8 cellular contexts compared by ENCODE assay signal in the genomic region with DNA sequence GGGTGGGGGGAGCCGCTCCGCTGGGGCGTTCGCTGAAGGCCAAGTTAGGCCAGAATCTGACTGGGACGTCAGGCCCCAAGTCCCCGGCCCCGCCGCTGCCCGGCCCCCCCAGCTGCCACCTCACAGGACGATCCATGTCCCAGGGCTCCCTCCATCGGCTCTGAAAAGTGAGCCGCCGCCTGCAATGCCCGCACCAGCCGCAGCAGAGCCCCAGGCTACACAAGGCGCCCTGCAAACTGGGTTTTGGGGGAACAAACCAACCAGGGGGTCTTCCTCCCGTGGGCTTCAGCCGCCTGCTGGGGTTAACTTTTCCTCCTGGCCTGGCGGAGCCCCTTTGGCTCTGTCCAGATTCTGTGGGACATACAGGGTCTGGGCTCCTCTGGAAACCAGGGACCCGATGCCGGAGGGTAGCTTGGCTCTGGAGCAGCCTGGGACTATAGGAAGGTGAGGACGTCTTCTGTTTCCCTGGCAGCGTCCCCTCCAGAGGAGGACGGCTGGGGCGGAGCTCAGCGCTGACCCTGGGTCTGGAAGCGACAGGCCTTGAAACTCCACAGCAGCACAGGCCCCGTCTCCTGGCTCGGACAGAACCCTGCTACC. TPM values are rescaled to one million over a fixed set of nuclear protein-coding genes. Genes with fewer than 3 reads are reported as not detected.
A peak's percentile ranks its signal among the peaks of the same experiment; 100 is the strongest.
DNase-seq lines count a peak whose midpoint lies in the region; ATAC-seq and TF ChIP-seq lines count a peak whose summit lies in the region.

No MANE protein-coding gene starts in this region.

- H3K27ac Mint-ChIP-seq in chondrocyte (ENCODE audit: unreplicated experiment) = peak overlapping the region; percentile 87

- H3K27ac ChIP-seq in SJCRH30 (no peak overlapping the region), left lung (peak overlapping the region in 1 of 2 donors; percentile 28), stomach smooth muscle (ENCODE audit: low read length) (peak overlapping the region; percentile 78)

- peak; percentile 30 for DNase-seq in stimulated activated CD4-positive, alpha-beta T cell treated with anti-CD3 and anti-CD28 coated beads, Interleukin-4, amount 100 ng/mL, for 1 hour
- DNase-seq in stimulated activated CD4-positive, alpha-beta T cell treated with anti-CD3 and anti-CD28 coated beads, Interleukin-12 subunit alpha, Interleukin-12 subunit beta, amount 100 ng/mL, for 4 hours = no peak
- peak; percentile 48 to 51 for DNase-seq in SJCRH30
- DNase-seq in chondrocyte (ENCODE audit: low spot score) = peak; percentile 88
- peak; percentile 68 to 87 for DNase-seq in left lung

- H3K36me3 ChIP-seq in SJCRH30 (0 out of 2 replicates have a peak, but pooled peaks cover 2% of the 10 kb centered on the region), left lung (no peaks in the 10 kb centered on the region), stomach smooth muscle (ENCODE audit: control insufficient read depth in 2 of 2, insufficient read depth in 2 of 2, low read length in 2 of 2) (peaks cover 3 to 9% of the 10 kb centered on the region in 2 donors)

- ATAC-seq in left lung = peak; percentile 8
- ATAC-seq in HG02840 (IDR thresholded peaks at IDR 0.05; ENCODE audit: low FRiP score, unreplicated experiment) = no peak
- ATAC-seq in GM19023 (IDR thresholded peaks at IDR 0.05; ENCODE audit: unreplicated experiment) = no peak

- intact Hi-C loops in left lung (cut with DNase I) = no loop called here

- no peaks in the 10 kb centered on the region; the same call in 1 of the 2 replicates for H3K4me1 ChIP-seq in SJCRH30
- peaks cover 6 to 41% of the 10 kb centered on the region in 2 donors for H3K4me1 ChIP-seq in left lung
- peaks cover 21% of the 10 kb centered on the region for H3K4me1 ChIP-seq in stomach smooth muscle (ENCODE audit: control insufficient read depth, insufficient read depth, low read length)

- H3K4me3 ChIP-seq in SJCRH30 (no peak overlapping the region), left lung (peak overlapping the region in 1 of 2 donors; percentile 51), stomach smooth muscle (ENCODE audit: low read length in 2 of 2) (peak overlapping the region in 1 of 2 donors; percentile 67)

- H3K27me3 ChIP-seq in SJCRH30 (no peaks in the 10 kb centered on the region), left lung (no peaks in the 10 kb centered on the region), stomach smooth muscle (ENCODE audit: control insufficient read depth in 1 of 2, insufficient read depth in 2 of 2, low read length in 2 of 2) (no peaks in the 10 kb centered on the region)

- TF ChIP-seq CTCF in chondrocyte (IDR thresholded peaks at IDR 0.05) = peak; percentile 70
- TF ChIP-seq CTCF in left lung (IDR thresholded peaks at IDR 0.05) = peak; percentile 22 to 47

- H3K9me3 ChIP-seq in SJCRH30 (replicated peaks) (no peaks in the 10 kb centered on the region), left lung (no peaks in the 10 kb centered on the region), stomach smooth muscle (ENCODE audit: control insufficient read depth in 2 of 2, low read length in 2 of 2) (no peaks in the 10 kb centered on the region)

- no peaks in the 10 kb centered on the region for H3K27me3 Mint-ChIP-seq in chondrocyte (ENCODE audit: low read depth)

- peaks cover 27% of the 10 kb centered on the region for H3K4me1 Mint-ChIP-seq in chondrocyte (ENCODE audit: low read depth)

- H3K36me3 Mint-ChIP-seq in chondrocyte (ENCODE audit: low read depth) = peaks cover 3% of the 10 kb centered on the region

- H3K9ac ChIP-seq in stomach smooth muscle (ENCODE audit: low read length in 2 of 2) = peak overlapping the region in 1 of 2 donors; percentile 66

- H3K4me3 Mint-ChIP-seq in chondrocyte (ENCODE audit: unreplicated experiment) = peak overlapping the region; percentile 63

- no peaks in the 10 kb centered on the region for H3K9me3 Mint-ChIP-seq in chondrocyte (ENCODE audit: low read depth)

RNA-seq across cellular contexts. Expression of gene NME4, which starts 0.8 kb away (rescaled TPM):
- 140 and 149 TPM in 2 replicates for total RNA-seq in SJCRH30 (2014; rRNA removed; shearing (Covaris generic))
- total RNA-seq in chondrocyte = 176 to 246 TPM (median 231 TPM) in 3 replicates
- 10 to 100 TPM; 72.3 to 78.1 TPM for total RNA-seq in left lung

RNA-seq across cellular contexts. Expression of gene DECR2, which starts 3.9 kb away (rescaled TPM):
- total RNA-seq in SJCRH30 (2014; rRNA removed; shearing (Covaris generic)) = 4.8 and 5.7 TPM in 2 replicates
- total RNA-seq in chondrocyte (21.8 to 25.1 TPM (median 22.2 TPM) in 3 replicates), left lung (10 to 100 TPM; 14.4 to 17.1 TPM)

RNA-seq across cellular contexts. Expression of gene PGAP6, which starts 16.1 kb away (rescaled TPM):
- total RNA-seq in SJCRH30 (2014; rRNA removed; shearing (Covaris generic)) = 25.6 and 27.5 TPM in 2 replicates
- total RNA-seq in chondrocyte (49.5 to 61.2 TPM (median 59.7 TPM) in 3 replicates), left lung (10 to 100 TPM; 76.3 to 88.4 TPM)

RNA-seq across cellular contexts. Expression of gene MRPL28, which starts 27.5 kb away (rescaled TPM):
- total RNA-seq in SJCRH30 (2014; rRNA removed; shearing (Covaris generic)) = 81.4 and 96.8 TPM in 2 replicates
- total RNA-seq in chondrocyte (53.4 to 57.7 TPM (median 54.7 TPM) in 3 replicates), left lung (10 to 100 TPM; 45.4 to 48.1 TPM)

RNA-seq across cellular contexts. Expression of gene RAB11FIP3, which starts 27.6 kb away (rescaled TPM):
- total RNA-seq in SJCRH30 (2014; rRNA removed; shearing (Covaris generic)) = 28.6 and 30.2 TPM in 2 replicates
- 41.9 to 52.4 TPM (median 45.1 TPM) in 3 replicates for total RNA-seq in chondrocyte
- total RNA-seq in left lung = 10 to 100 TPM; 28.1 to 38.0 TPM
